8 cellular contexts compared by ENCODE assay signal in the genomic region with DNA sequence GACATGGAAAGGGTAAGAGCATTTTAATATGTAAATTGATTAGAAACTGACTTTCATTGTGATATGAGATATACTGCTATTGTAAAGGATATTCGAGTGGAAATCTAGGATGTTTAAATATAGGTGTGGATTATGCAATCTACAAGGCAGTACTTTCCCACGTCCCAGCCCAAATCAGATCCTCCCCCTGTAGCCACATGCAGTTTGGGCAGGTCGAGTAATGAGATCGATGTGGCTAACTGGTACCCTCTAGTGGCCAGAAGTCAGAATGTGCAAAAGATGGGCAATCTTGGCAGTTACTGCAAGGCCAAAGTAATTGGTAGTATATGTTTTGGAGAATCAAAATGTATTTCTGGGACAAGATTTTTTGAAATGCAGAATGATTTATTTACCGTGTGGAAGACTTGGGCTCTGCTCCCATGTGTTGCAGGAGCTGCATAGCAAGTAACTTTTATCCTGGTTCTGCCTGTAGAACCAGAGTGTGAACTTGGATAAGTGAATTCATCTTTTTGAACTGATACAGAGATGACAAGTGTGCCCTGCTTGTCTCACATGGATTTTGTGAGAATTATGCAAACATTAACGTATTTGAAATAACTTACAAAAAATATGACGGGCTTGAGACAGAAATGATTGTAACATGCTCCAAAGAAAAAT.
DNase-seq lines count a peak whose midpoint lies in the region; ATAC-seq and TF ChIP-seq lines count a peak whose summit lies in the region.

No MANE protein-coding gene starts in this region.

- peak; percentile 92 for TF ChIP-seq CTCF in C4-2B (conservative IDR thresholded peaks at IDR 0.05)
- peak; percentile 99 for TF ChIP-seq CTCF in RWPE2 (IDR thresholded peaks at IDR 0.05; ENCODE audit: poor library complexity, severe bottlenecking)
- TF ChIP-seq CTCF in astrocyte of the spinal cord (IDR thresholded peaks at IDR 0.05; ENCODE audit: low read depth, low read length): peak; percentile 85
- peak; percentile 88 for TF ChIP-seq CTCF in hepatocyte (IDR thresholded peaks at IDR 0.05; ENCODE audit: poor library complexity)
- TF ChIP-seq CTCF in gastrocnemius medialis (IDR thresholded peaks at IDR 0.05 in 4 of 5, conservative IDR thresholded peaks at IDR 0.05 in 1 of 5): peak; percentile 27 to 72 (median 52)

- H3K9me3 ChIP-seq in RWPE2 (ENCODE audit: severe bottlenecking) (no peaks in the 10 kb centered on the region), hepatocyte (ENCODE audit: low read depth) (no peaks in the 10 kb centered on the region), gastrocnemius medialis (no peaks in the 10 kb centered on the region)

- H3K4me1 ChIP-seq in RWPE2 (ENCODE audit: insufficient read depth, poor library complexity, severe bottlenecking) (no peaks in the 10 kb centered on the region), hepatocyte (ENCODE audit: insufficient read depth) (no peaks in the 10 kb centered on the region), gastrocnemius medialis (no peaks in the 10 kb centered on the region)

- H4K20me1 ChIP-seq in hepatocyte (ENCODE audit: insufficient read depth, poor library complexity, severe bottlenecking): no peaks in the 10 kb centered on the region

- H3K27me3 ChIP-seq in RWPE2 (ENCODE audit: insufficient read depth, poor library complexity, severe bottlenecking): no peaks in the 10 kb centered on the region
- H3K27me3 ChIP-seq in hepatocyte: no peaks in the 10 kb centered on the region
- H3K27me3 ChIP-seq in gastrocnemius medialis: peaks cover 0 to 1% (median 0%) of the 10 kb centered on the region in 3 donors

- H3K36me3 ChIP-seq in RWPE2 (ENCODE audit: low read depth) (no peaks in the 10 kb centered on the region), hepatocyte (replicated peaks; ENCODE audit: insufficient read depth, low read depth) (no peaks in the 10 kb centered on the region), gastrocnemius medialis (no peaks in the 10 kb centered on the region)

- no peak for TF ChIP-seq POLR2A in gastrocnemius medialis (IDR thresholded peaks at IDR 0.05)

- DNase-seq in HUDEP-2 (lab: John Stamatoyannopoulos, UW; ENCODE audit: unreplicated experiment in 76 of 76): peak in 49 of 76 experiments; percentile 2 to 64 (median 26)
- DNase-seq in RWPE2 (ENCODE audit: low spot score): no peak
- peak; percentile 56 for DNase-seq in astrocyte of the spinal cord (ENCODE audit: low read depth, low spot score)
- DNase-seq in hepatocyte (ENCODE audit: low spot score): peak; percentile 72
- DNase-seq in gastrocnemius medialis: no peak

- in situ Hi-C loops in astrocyte of the spinal cord (cut with HindIII; ENCODE audit: low sequenced_read_pairs): no loop called here
- in situ Hi-C loops in gastrocnemius medialis (cut with MboI; ENCODE audit: low sequenced_read_pairs in 4 of 4): loop anchor here (5.0 to 25.0 kb wide), 7 partner anchors 125 to 478 kb away; no protein-coding TSS in a partner anchor

- no peak overlapping the region for H2AFZ ChIP-seq in hepatocyte

- intact Hi-C loops in gastrocnemius medialis (cut with DNase I; ENCODE audit: low total_unique reads): loop anchor here (1.0 to 5.0 kb wide), 2 partner anchors 121 to 312 kb away; no protein-coding TSS in a partner anchor

- no peaks in the 10 kb centered on the region for H3K79me2 ChIP-seq in hepatocyte

- ATAC-seq in GM18907 (IDR thresholded peaks at IDR 0.05; ENCODE audit: unreplicated experiment): peak; percentile 84
- ATAC-seq in RWPE2 (ENCODE audit: low read depth): peak; percentile 94
- no peak for ATAC-seq in gastrocnemius medialis
- ATAC-seq in HG03457 (IDR thresholded peaks at IDR 0.05; ENCODE audit: unreplicated experiment): no peak

- no peaks in the 10 kb centered on the region for H3K9me2 ChIP-seq in hepatocyte (replicated peaks; ENCODE audit: insufficient read depth)

- H3K4me3 ChIP-seq in RWPE2 (ENCODE audit: severe bottlenecking) (no peak overlapping the region), astrocyte of the spinal cord (ENCODE audit: low read depth, low read length) (no peak overlapping the region), hepatocyte (no peak overlapping the region), gastrocnemius medialis (no peak overlapping the region)

- WGBS in hepatocyte (ENCODE audit: low lambda C conversion rate, missing lambda C conversion rate): 8% methylated on average over 7 of the region's 7 CpGs

- H3K4me2 ChIP-seq in hepatocyte: no peak overlapping the region

- H3K27ac ChIP-seq in C4-2B (no peak overlapping the region), RWPE2 (ENCODE audit: poor library complexity, severe bottlenecking) (no peak overlapping the region), hepatocyte (no peak overlapping the region), gastrocnemius medialis (no peak overlapping the region)

Comparison
In these comparisons a context has a peak if more than half of its experiments do, and no peak if none do; other contexts are left out.
1. ATAC-seq: peak in GM18907 (single experiment) and RWPE2 (single experiment); none in gastrocnemius medialis (0 of 2) and HG03457 (single experiment).
2. DNase-seq: peak in HUDEP-2 (49 of 76), astrocyte of the spinal cord (single experiment) and hepatocyte (single experiment); none in RWPE2 (single experiment) and gastrocnemius medialis (0 of 2).
3. Peak in every context shown above with its lines, with median percentiles within 50 percentile points of each other: CTCF ChIP-seq.